16 cellular contexts compared by ENCODE assay signal in the genomic region with DNA sequence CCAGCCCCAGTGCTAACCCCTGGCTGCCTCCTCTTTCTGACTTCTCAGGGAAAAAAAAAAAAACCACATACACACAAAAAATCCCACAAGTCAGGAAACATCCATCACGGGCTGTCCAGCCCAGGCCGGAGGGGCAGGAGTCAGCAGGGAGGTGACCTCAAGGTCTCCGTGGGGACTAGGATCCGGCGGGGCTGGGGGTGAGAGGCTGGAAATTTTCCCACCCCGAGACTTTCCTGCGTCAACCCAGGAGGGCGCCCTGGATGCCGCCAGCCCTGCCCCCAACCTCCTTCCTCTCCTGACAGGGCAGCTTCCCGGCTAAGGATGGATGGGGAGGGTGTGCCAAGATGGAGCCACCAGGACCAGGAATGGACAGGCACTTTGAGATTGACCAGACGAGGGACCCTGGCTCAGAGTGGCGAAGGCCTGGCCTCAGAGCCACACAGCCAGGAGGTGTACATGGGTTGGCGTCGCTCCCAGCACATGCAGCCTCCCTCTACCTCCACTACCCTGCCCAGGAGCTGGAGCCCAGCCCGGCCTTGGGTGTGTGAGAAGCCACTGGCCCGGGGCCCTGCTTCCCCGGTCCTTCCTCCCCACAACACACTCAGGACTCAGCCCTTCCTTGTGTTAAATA. TPM values are rescaled to one million over a fixed set of nuclear protein-coding genes. Genes with fewer than 3 reads are reported as not detected.
DNase-seq lines count a peak whose midpoint lies in the region; ATAC-seq and TF ChIP-seq lines count a peak whose summit lies in the region.
"Had no signal": no experiment of that assay in that cellular context is flagged by ENCODE, and none has a peak within 500 bp of the region (broad histone marks: within the 10 kb centered on the region; RNA-seq: fewer than 3 reads in every experiment).

No MANE protein-coding gene starts in this region.

- H3K27me3 ChIP-seq in upper lobe of left lung: peaks cover 0 to 11% (median 4%) of the 10 kb centered on the region in 4 donors
- H3K27me3 ChIP-seq in dorsolateral prefrontal cortex: peaks cover 0 to 56% (median 27%) of the 10 kb centered on the region in 45 donors

- no peak for TF ChIP-seq CTCF in RWPE1 (conservative IDR thresholded peaks at IDR 0.05; ENCODE audit: low read depth)
- TF ChIP-seq CTCF in upper lobe of left lung (IDR thresholded peaks at IDR 0.05): no peak
- TF ChIP-seq CTCF in dorsolateral prefrontal cortex (IDR thresholded peaks at IDR 0.05 in 54 of 56, conservative IDR thresholded peaks at IDR 0.05 in 2 of 56; ENCODE audit: low read depth in 1 of 56, partially characterized antibody in 56 of 56): no peak

- intact Hi-C loops in dorsolateral prefrontal cortex (cut with DNase I): no loop called here

- WGBS in upper lobe of left lung, 2 donors: 11 to 13% methylated on average over 13 to 16 of the region's 17 CpGs

- peak; percentile 79 for ATAC-seq in esophagus mucosa
- ATAC-seq in upper lobe of left lung (ENCODE audit: low FRiP score in 2 of 2): peak; percentile 40 to 74

- H3K27ac ChIP-seq in RWPE1 (peak overlapping the region; percentile 43), upper lobe of left lung (peak overlapping the region; percentile 51 to 72 (median 63)), dorsolateral prefrontal cortex (peak overlapping the region in 5 of 59 donors; percentile 1 to 28 (median 14))
- H3K27ac ChIP-seq: suprapubic skin had no signal

- POLR2A ChIA-PET in RWPE1 (lab: Yijun Ruan, JAX; ENCODE audit: low non-redundant PET): no interaction called here

- H3K4me3 ChIP-seq in upper lobe of left lung: no peak overlapping the region
- no peak overlapping the region for H3K4me3 ChIP-seq in dorsolateral prefrontal cortex
- H3K4me3 ChIP-seq: esophagus muscularis mucosa, suprapubic skin had no signal

- TF ChIP-seq POLR2A in upper lobe of left lung (IDR thresholded peaks at IDR 0.05): no peak

- no peak for DNase-seq in RWPE1 (ENCODE audit: low spot score)
- DNase-seq in lung microvascular endothelial cell (ENCODE audit: low read depth in 2 of 2): peak; percentile 40 to 60
- DNase-seq in upper lobe of left lung: peak; percentile 55 to 71
- DNase-seq in COLO829 (ENCODE audit: low spot score): no peak
- no peak for DNase-seq in dorsolateral prefrontal cortex
- no peak for DNase-seq in activated CD8-positive, alpha-beta memory T cell treated with anti-CD3 and anti-CD28 coated beads for 24 hours
- DNase-seq: activated naive CD4-positive, alpha-beta T cell treated with Interleukin-2 at 50 U/mL for 16 hours; CD8-positive, alpha-beta memory T cell; HFFc6; NCI-H1092 treated with DMSO at 0.1 percent for 48 hours; NCI-H446 treated with DMSO at 0.1 percent for 48 hours; T-helper 9 cell had no signal

- H3K36me3 ChIP-seq in upper lobe of left lung: no peaks in the 10 kb centered on the region
- H3K36me3 ChIP-seq: esophagus muscularis mucosa, suprapubic skin had no signal

- no peak for TF ChIP-seq EP300 in upper lobe of left lung (IDR thresholded peaks at IDR 0.05)

- peaks cover 11 to 42% (median 20%) of the 10 kb centered on the region in 4 donors for H3K4me1 ChIP-seq in upper lobe of left lung

- CTCF ChIA-PET in RWPE1 (lab: Yijun Ruan, JAX): interaction anchor here (0.6 kb wide), 1 partner anchor 75 kb away, joined by 6 read pairs; no protein-coding TSS in a partner anchor

- H3K9me3 ChIP-seq in upper lobe of left lung: no peaks in the 10 kb centered on the region
- H3K9me3 ChIP-seq: esophagus muscularis mucosa, suprapubic skin had no signal

RNA-seq across cellular contexts. Expression of a gene that starts 33.3 kb away (rescaled TPM):
- total RNA-seq in esophagus mucosa (8.8 TPM), lung microvascular endothelial cell (2.0 and 3.8 TPM in 2 replicates), upper lobe of left lung (10 to 100 TPM in 5 of 6 donors, 1 to 10 TPM in 1; 4.7 to 34.6 (median 18.6) TPM), dorsolateral prefrontal cortex (10 to 100 TPM in 119 of 120 experiments, 1 to 10 TPM in 1; 9.7 to 23.1 (median 13.5) TPM)

RNA-seq across cellular contexts. Expression of a gene that starts 33.3 kb away (rescaled TPM):
- total RNA-seq in esophagus mucosa (1.1 TPM), lung microvascular endothelial cell (0.20 and 0.44 TPM in 2 replicates), upper lobe of left lung (1 to 10 TPM; 1.1 to 10.0 (median 2.7) TPM), dorsolateral prefrontal cortex (under 1 TPM in 22 of 120 experiments, not detected in 98; 0.15 to 0.67 (median 0.22) TPM)
- total RNA-seq: CD8-positive, alpha-beta memory T cell had no signal

RNA-seq across cellular contexts. Expression of a gene that starts 33.8 kb away (rescaled TPM):
- total RNA-seq in esophagus mucosa: 19.6 TPM
- 22.9 and 36.1 TPM in 2 replicates for total RNA-seq in lung microvascular endothelial cell
- 10 to 100 TPM; 10.5 to 53.3 (median 23.7) TPM for total RNA-seq in upper lobe of left lung
- 10 to 100 TPM in 119 of 120 experiments, 1 to 10 TPM in 1; 9.2 to 35.7 (median 20.2) TPM for total RNA-seq in dorsolateral prefrontal cortex

RNA-seq across cellular contexts. Expression of a gene that starts 39.2 kb away (rescaled TPM):
- total RNA-seq in esophagus mucosa: 21.0 TPM
- 6.5 and 23.0 TPM in 2 replicates for total RNA-seq in lung microvascular endothelial cell
- 10 to 100 TPM; 14.6 to 59.3 (median 35.6) TPM for total RNA-seq in upper lobe of left lung
- 100 to 1,000 TPM in 32 of 120 experiments, 10 to 100 TPM in 88; 50.2 to 129 (median 88.9) TPM for total RNA-seq in dorsolateral prefrontal cortex

RNA-seq across cellular contexts. Expression of a gene that starts 51.1 kb away (rescaled TPM):
- total RNA-seq in esophagus mucosa (1.00 TPM), lung microvascular endothelial cell (0.20 and 0.22 TPM in 2 replicates), upper lobe of left lung (under 1 TPM in 5 of 6 donors, not detected in 1; under 0.01 to 1.00 (median 0.17) TPM), dorsolateral prefrontal cortex (1 to 10 TPM in 26 of 120 experiments, under 1 TPM in 94; 0.22 to 2.5 (median 0.70) TPM)
- total RNA-seq: HT1080 had no signal

Comparison
In these comparisons a context has a peak if more than half of its experiments do, and no peak if none do; other contexts are left out.
1. DNase-seq: peak in lung microvascular endothelial cell (2 of 2) and upper lobe of left lung (2 of 2); none in RWPE1 (single experiment), COLO829 (single experiment), dorsolateral prefrontal cortex (0 of 10) and activated CD8-positive, alpha-beta memory T cell treated with anti-CD3 and anti-CD28 coated beads for 24 hours (single experiment).